ENCODE assay signal across 26 cellular contexts in genomic region chr12:99713946-99714520, GRCh38.
"Had no signal": no experiment of that assay in that cellular context is flagged by ENCODE, and none has a peak within 500 bp of the region (broad histone marks: within the 10 kb centered on the region; RNA-seq: fewer than 3 reads in every experiment).

No MANE protein-coding gene starts in this region.

- H3K9me3 ChIP-seq: ovary, right lobe of liver, sigmoid colon, suprapubic skin, testis, transverse colon, upper lobe of left lung, vagina had no signal

- DNase-seq: natural killer cell; occipital lobe; ovary; posterior cingulate gyrus; psoas muscle; right cardiac atrium; sigmoid colon; small intestine; stimulated activated CD4-positive, alpha-beta T cell treated with anti-CD3 and anti-CD28 coated beads, Interleukin-15, amount 100 ng/mL, for 24 hours; stimulated activated CD4-positive, alpha-beta T cell treated with anti-CD3 and anti-CD28 coated beads, Interleukin-4, amount 100 ng/mL, for 1 hour; stimulated activated CD4-positive, alpha-beta T cell treated with anti-CD3 and anti-CD28 coated beads, Interleukin-4, amount 100 ng/mL, for 4 hours; stimulated activated CD8-positive, alpha-beta memory T cell treated with anti-CD3 and anti-CD28 coated beads, Interleukin-4, amount 100 ng/mL, for 48 hours; stimulated activated naive CD4-positive, alpha-beta T cell; stimulated activated naive CD8-positive, alpha-beta T cell treated with anti-CD3 and anti-CD28 coated beads, Interleukin-15, amount 100 ng/mL, for 72 hours; stimulated activated naive CD8-positive, alpha-beta T cell treated with anti-CD3 and anti-CD28 coated beads, Interleukin-15, Interleukin-2, amounts not matched to agents 100 U/mL and 50 U/mL, for 24 hours; substantia nigra; testis; tibial artery; transverse colon; upper lobe of left lung had no signal

- H3K4me2 ChIP-seq: neural progenitor cell had no signal

- H3K27me3 ChIP-seq: neural progenitor cell, ovary, right lobe of liver, sigmoid colon, suprapubic skin, testis, tibial artery, transverse colon, upper lobe of left lung, vagina had no signal

- H2AFZ ChIP-seq: neural progenitor cell, parathyroid adenoma had no signal

- H3K9ac ChIP-seq: neural progenitor cell, parathyroid adenoma had no signal

- H3K4me1 ChIP-seq: neural progenitor cell, parathyroid adenoma, psoas muscle, right lobe of liver, sigmoid colon, suprapubic skin, testis, transverse colon, upper lobe of left lung, vagina had no signal

- H3K79me2 ChIP-seq: parathyroid adenoma had no signal

- H3K4me3 ChIP-seq: neural progenitor cell, ovary, psoas muscle, right lobe of liver, sigmoid colon, suprapubic skin, testis, tibial artery, transverse colon, upper lobe of left lung, vagina had no signal

- ATAC-seq: natural killer cell; psoas muscle; right cardiac atrium; stimulated activated memory B cell treated with anti-CD40 and anti-IgM and Interleukin-4, amounts not matched to agents 10 μg/mL and 1 μg/mL and 100 μg/mL, for 72 hours; stimulated activated naive CD8-positive, alpha-beta T cell treated with anti-CD3 and anti-CD28 coated beads, Interleukin-15, amount 100 ng/mL, for 72 hours; stimulated activated naive CD8-positive, alpha-beta T cell treated with anti-CD3 and anti-CD28 coated beads, Interleukin-15, Interleukin-2, amounts not matched to agents 100 U/mL and 50 U/mL, for 24 hours had no signal

- H3K27ac ChIP-seq: neural progenitor cell, ovary, parathyroid adenoma, psoas muscle, right lobe of liver, sigmoid colon, suprapubic skin, testis, tibial artery, transverse colon, upper lobe of left lung, vagina had no signal

- H3K36me3 ChIP-seq: neural progenitor cell, ovary, right lobe of liver, sigmoid colon, suprapubic skin, tibial artery, transverse colon, upper lobe of left lung, vagina had no signal
